Comparison of ENCODE assay signal across 1 cellular context in genomic region chr6:131980791-131981623, GRCh38.
TF ChIP-seq lines count a peak whose summit lies in the region.

No MANE protein-coding gene starts in this region.

TF ChIP-seq in endothelial cell of umbilical vein, 7 proteins besides CTCF, POLR2A, EP300 and RAD21 (continued from another document):
- TF ChIP-seq POLR2AphosphoS5 (IDR thresholded peaks at IDR 0.05; ENCODE audit: insufficient read depth, low read depth, low read length) = no peak
- no peak for TF ChIP-seq GATA2 (IDR thresholded peaks at IDR 0.05; ENCODE audit: insufficient read depth, insufficient read length, low read depth, low read length)
- TF ChIP-seq FOS (IDR thresholded peaks at IDR 0.05; ENCODE audit: borderline replicate concordance, insufficient read depth, low read length) = no peak
- no peak for TF ChIP-seq MYC (IDR thresholded peaks at IDR 0.05; ENCODE audit: low read depth, low read length)
